ENCODE assay signal across 2 cellular contexts in the genomic region with DNA sequence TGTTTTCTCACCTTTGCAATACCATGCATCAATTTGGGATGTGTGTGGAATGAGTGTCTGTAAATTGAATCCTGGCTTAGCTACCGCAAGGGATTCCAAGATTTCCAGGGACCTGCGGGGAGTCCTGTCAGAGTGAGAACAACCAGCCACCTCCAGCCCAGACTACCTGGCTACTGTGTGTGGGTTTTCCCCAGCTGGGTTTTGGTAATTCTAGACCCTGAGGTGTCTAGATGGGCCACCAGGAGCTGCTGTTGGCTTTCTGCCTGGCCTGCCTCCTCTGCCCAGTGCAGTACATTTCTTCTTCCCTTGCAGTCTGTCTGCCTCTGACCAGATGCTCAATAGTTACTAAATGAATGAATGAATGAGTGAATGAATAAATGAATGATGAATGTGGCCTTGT.
TF ChIP-seq lines count a peak whose summit lies in the region.

No MANE protein-coding gene starts in this region.

TF ChIP-seq in A549, 52 proteins besides CTCF, POLR2A, EP300 and RAD21:
- TF ChIP-seq, protein P1, sequence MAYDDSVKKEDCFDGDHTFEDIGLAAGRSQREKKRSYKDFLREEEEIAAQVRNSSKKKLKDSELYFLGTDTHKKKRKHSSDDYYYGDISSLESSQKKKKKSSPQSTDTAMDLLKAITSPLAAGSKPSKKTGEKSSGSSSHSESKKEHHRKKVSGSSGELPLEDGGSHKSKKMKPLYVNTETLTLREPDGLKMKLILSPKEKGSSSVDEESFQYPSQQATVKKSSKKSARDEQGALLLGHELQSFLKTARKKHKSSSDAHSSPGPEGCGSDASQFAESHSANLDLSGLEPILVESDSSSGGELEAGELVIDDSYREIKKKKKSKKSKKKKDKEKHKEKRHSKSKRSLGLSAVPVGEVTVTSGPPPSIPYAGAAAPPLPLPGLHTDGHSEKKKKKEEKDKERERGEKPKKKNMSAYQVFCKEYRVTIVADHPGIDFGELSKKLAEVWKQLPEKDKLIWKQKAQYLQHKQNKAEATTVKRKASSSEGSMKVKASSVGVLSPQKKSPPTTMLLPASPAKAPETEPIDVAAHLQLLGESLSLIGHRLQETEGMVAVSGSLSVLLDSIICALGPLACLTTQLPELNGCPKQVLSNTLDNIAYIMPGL (CRISPR knock-in tag; IDR thresholded peaks at IDR 0.05; ENCODE audit: borderline replicate concordance): no peak
- TF ChIP-seq NFE2L2 (conservative IDR thresholded peaks at IDR 0.05; ENCODE audit: low read length) (no peak), ESRRA (IDR thresholded peaks at IDR 0.05; ENCODE audit: borderline replicate concordance, low read length) (no peak), BHLHE40 (IDR thresholded peaks at IDR 0.05; ENCODE audit: low read depth, low read length) (no peak), NR3C1 (IDR thresholded peaks at IDR 0.05) (no peak), FOSL2 (IDR thresholded peaks at IDR 0.05) (no peak), FOSL2 (CRISPR knock-in tag; IDR thresholded peaks at IDR 0.05) (no peak), RCOR1 (IDR thresholded peaks at IDR 0.05; ENCODE audit: low read depth, low read length) (no peak), TP53 (CRISPR knock-in tag; IDR thresholded peaks at IDR 0.05) (no peak), EHMT2 (IDR thresholded peaks at IDR 0.05; ENCODE audit: low read depth) (no peak), SREBF2 (IDR thresholded peaks at IDR 0.05) (no peak), HOXA7 (CRISPR knock-in tag; IDR thresholded peaks at IDR 0.05) (no peak), EHF (CRISPR knock-in tag; IDR thresholded peaks at IDR 0.05) (no peak), HDAC2 (IDR thresholded peaks at IDR 0.05) (no peak), CHD4 (IDR thresholded peaks at IDR 0.05; ENCODE audit: borderline replicate concordance) (no peak), MAFK (IDR thresholded peaks at IDR 0.05; ENCODE audit: partially characterized antibody) (no peak)
- TF ChIP-seq, protein P2, sequence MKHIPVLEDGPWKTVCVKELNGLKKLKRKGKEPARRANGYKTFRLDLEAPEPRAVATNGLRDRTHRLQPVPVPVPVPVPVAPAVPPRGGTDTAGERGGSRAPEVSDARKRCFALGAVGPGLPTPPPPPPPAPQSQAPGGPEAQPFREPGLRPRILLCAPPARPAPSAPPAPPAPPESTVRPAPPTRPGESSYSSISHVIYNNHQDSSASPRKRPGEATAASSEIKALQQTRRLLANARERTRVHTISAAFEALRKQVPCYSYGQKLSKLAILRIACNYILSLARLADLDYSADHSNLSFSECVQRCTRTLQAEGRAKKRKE (CRISPR knock-in tag; IDR thresholded peaks at IDR 0.05; ENCODE audit: low read depth): no peak
- TF ChIP-seq, protein P3, sequence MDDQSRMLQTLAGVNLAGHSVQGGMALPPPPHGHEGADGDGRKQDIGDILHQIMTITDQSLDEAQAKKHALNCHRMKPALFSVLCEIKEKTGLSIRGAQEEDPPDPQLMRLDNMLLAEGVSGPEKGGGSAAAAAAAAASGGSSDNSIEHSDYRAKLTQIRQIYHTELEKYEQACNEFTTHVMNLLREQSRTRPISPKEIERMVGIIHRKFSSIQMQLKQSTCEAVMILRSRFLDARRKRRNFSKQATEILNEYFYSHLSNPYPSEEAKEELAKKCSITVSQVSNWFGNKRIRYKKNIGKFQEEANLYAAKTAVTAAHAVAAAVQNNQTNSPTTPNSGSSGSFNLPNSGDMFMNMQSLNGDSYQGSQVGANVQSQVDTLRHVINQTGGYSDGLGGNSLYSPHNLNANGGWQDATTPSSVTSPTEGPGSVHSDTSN (IDR thresholded peaks at IDR 0.05): no peak
- TF ChIP-seq, protein P4, sequence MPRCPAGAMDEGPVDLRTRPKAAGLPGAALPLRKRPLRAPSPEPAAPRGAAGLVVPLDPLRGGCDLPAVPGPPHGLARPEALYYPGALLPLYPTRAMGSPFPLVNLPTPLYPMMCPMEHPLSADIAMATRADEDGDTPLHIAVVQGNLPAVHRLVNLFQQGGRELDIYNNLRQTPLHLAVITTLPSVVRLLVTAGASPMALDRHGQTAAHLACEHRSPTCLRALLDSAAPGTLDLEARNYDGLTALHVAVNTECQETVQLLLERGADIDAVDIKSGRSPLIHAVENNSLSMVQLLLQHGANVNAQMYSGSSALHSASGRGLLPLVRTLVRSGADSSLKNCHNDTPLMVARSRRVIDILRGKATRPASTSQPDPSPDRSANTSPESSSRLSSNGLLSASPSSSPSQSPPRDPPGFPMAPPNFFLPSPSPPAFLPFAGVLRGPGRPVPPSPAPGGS (IDR thresholded peaks at IDR 0.05): no peak

TF ChIP-seq in GM12878, 131 proteins besides CTCF, POLR2A, EP300 and RAD21 (continued from another document):
- no peak for TF ChIP-seq ZZZ3 (IDR thresholded peaks at IDR 0.05; ENCODE audit: control insufficient read depth, insufficient read length, low read depth)
TF ChIP-seq in GM12878: peak in this region for 0.
